ENCODE assay signal across 9 cellular contexts in genomic region chr17:951388-952132, GRCh38. TPM values are rescaled to one million over a fixed set of nuclear protein-coding genes. Genes with fewer than 3 reads are reported as not detected.
A peak's percentile ranks its signal among the peaks of the same experiment; 100 is the strongest.
DNase-seq lines count a peak whose midpoint lies in the region; ATAC-seq, FAIRE-seq and TF ChIP-seq lines count a peak whose summit lies in the region.
"Had no signal": no experiment of that assay in that cellular context is flagged by ENCODE, and none has a peak within 500 bp of the region (broad histone marks: within the 10 kb centered on the region; RNA-seq: fewer than 3 reads in every experiment).

No MANE protein-coding gene starts in this region.

- peak overlapping the region in 1 of 2 donors; percentile 22 for H3K27ac ChIP-seq in kidney (ENCODE audit: low read depth in 2 of 2, low read length in 2 of 2)
- H3K27ac ChIP-seq: C4-2B had no signal

- peaks cover 0 to 3% of the 10 kb centered on the region in 2 donors for H3K4me1 ChIP-seq in kidney (ENCODE audit: control insufficient read depth in 1 of 2, insufficient read depth in 1 of 2, low read depth in 1 of 2, low read length in 2 of 2)

- no peak for FAIRE-seq in kidney (lab: Jason Lieb, UNC)

- intact Hi-C loops in kidney (cut with DNase I): no loop called here

- H3K9me3 ChIP-seq in kidney (ENCODE audit: control insufficient read depth in 1 of 2, low read length in 2 of 2): no peaks in the 10 kb centered on the region

- TF ChIP-seq CTCF in brain (conservative IDR thresholded peaks at IDR 0.05): no peak
- TF ChIP-seq CTCF in kidney (IDR thresholded peaks at IDR 0.05; ENCODE audit: borderline replicate concordance, extremely low read depth, insufficient read depth): no peak

- no peaks in the 10 kb centered on the region for H3K4me1 Mint-ChIP-seq in stimulated activated naive CD8-positive, alpha-beta T cell treated with anti-CD3 and anti-CD28 coated beads, Interleukin-15, amount 100 ng/mL, for 72 hours
- peaks cover 49% of the 10 kb centered on the region for H3K4me1 Mint-ChIP-seq in brain

- peaks cover 20% of the 10 kb centered on the region for H3K27me3 Mint-ChIP-seq in stimulated activated naive CD8-positive, alpha-beta T cell treated with anti-CD3 and anti-CD28 coated beads, Interleukin-15, amount 100 ng/mL, for 72 hours
- H3K27me3 Mint-ChIP-seq in brain: no peaks in the 10 kb centered on the region

- peak; percentile 14 for ATAC-seq in stimulated activated naive CD8-positive, alpha-beta T cell treated with anti-CD3 and anti-CD28 coated beads, Interleukin-15, Interleukin-2, amounts not matched to agents 100 U/mL and 50 U/mL, for 24 hours
- no peak for ATAC-seq in stimulated activated naive CD8-positive, alpha-beta T cell treated with anti-CD3 and anti-CD28 coated beads, Interleukin-15, amount 100 ng/mL, for 72 hours
- ATAC-seq in HG03095 (IDR thresholded peaks at IDR 0.05; ENCODE audit: unreplicated experiment): no peak

- no peaks in the 10 kb centered on the region for H3K36me3 ChIP-seq in kidney (ENCODE audit: control insufficient read depth in 1 of 2, insufficient read depth in 2 of 2, low read length in 2 of 2)

- H3K27ac Mint-ChIP-seq in stimulated activated naive CD8-positive, alpha-beta T cell treated with anti-CD3 and anti-CD28 coated beads, Interleukin-15, amount 100 ng/mL, for 72 hours: no peak overlapping the region
- H3K27ac Mint-ChIP-seq in brain: peak overlapping the region in 4 of 5 experiments; percentile 58 to 98 (median 92)

- H3K4me3 Mint-ChIP-seq in stimulated activated naive CD8-positive, alpha-beta T cell treated with anti-CD3 and anti-CD28 coated beads, Interleukin-15, amount 100 ng/mL, for 72 hours: no peak overlapping the region
- H3K4me3 Mint-ChIP-seq in brain: peak overlapping the region in 4 of 5 experiments; percentile 28 to 76 (median 51)

- no peaks in the 10 kb centered on the region for H3K9me3 Mint-ChIP-seq in stimulated activated naive CD8-positive, alpha-beta T cell treated with anti-CD3 and anti-CD28 coated beads, Interleukin-15, amount 100 ng/mL, for 72 hours
- peaks cover 0 to 10% (median 6%) of the 10 kb centered on the region in 5 experiments for H3K9me3 Mint-ChIP-seq in brain

- peaks cover 41% of the 10 kb centered on the region for H3K36me3 Mint-ChIP-seq in brain

- no peak for DNase-seq in stimulated activated naive CD8-positive, alpha-beta T cell treated with anti-CD3 and anti-CD28 coated beads, Interleukin-15, Interleukin-2, amounts not matched to agents 100 U/mL and 50 U/mL, for 24 hours
- no peak for DNase-seq in stimulated activated naive CD8-positive, alpha-beta T cell treated with anti-CD3 and anti-CD28 coated beads, Interleukin-15, amount 100 ng/mL, for 72 hours
- DNase-seq in kidney (peak; percentile 88), SKM-1 (lab: John Stamatoyannopoulos, UW; ENCODE audit: unreplicated experiment) (no peak), NCI-H2196 treated with DMSO at 0.1 percent for 48 hours (lab: John Stamatoyannopoulos, UW; ENCODE audit: unreplicated experiment) (no peak), NCI-H1436 (lab: John Stamatoyannopoulos, UW) (no peak)

- H3K4me3 ChIP-seq in kidney (ENCODE audit: low read length in 2 of 2): no peak overlapping the region

- H3K9ac ChIP-seq in kidney (ENCODE audit: low read length in 2 of 2): no peak overlapping the region

RNA-seq across cellular contexts. Expression of gene NXN, which starts 28.0 kb away (rescaled TPM):
- polyA plus RNA-seq in brain (ENCODE audit: insufficient read depth, low read depth, low replicate concordance) (127 TPM), kidney (ENCODE audit: insufficient read depth, low read depth, low replicate concordance) (10.2 TPM)
- total RNA-seq in kidney: 26.8 TPM

RNA-seq across cellular contexts. Expression of gene TIMM22, which starts 45.4 kb away (rescaled TPM):
- polyA plus RNA-seq in brain (ENCODE audit: insufficient read depth, low read depth, low replicate concordance) (14.4 TPM), kidney (ENCODE audit: insufficient read depth, low read depth, low replicate concordance) (17.3 TPM)
- total RNA-seq in kidney: 14.6 TPM

Comparison
In these comparisons a context has a peak if more than half of its experiments do, and no peak if none do; other contexts are left out.
1. H3K27ac Mint-ChIP-seq: peak in brain (4 of 5); none in stimulated activated naive CD8-positive, alpha-beta T cell treated with anti-CD3 and anti-CD28 coated beads, Interleukin-15, amount 100 ng/mL, for 72 hours (0 of 2).
2. H3K4me3 Mint-ChIP-seq: peak in brain (4 of 5); none in stimulated activated naive CD8-positive, alpha-beta T cell treated with anti-CD3 and anti-CD28 coated beads, Interleukin-15, amount 100 ng/mL, for 72 hours (0 of 2).
3. RNA of gene NXN, which starts 28.0 kb away (polyA plus RNA-seq): 127 TPM in brain (single experiment); 10.2 TPM in kidney (single experiment); every median in the first group is over 10 times any median in the second.